ENCODE assay signal across 17 cellular contexts in the genomic region with DNA sequence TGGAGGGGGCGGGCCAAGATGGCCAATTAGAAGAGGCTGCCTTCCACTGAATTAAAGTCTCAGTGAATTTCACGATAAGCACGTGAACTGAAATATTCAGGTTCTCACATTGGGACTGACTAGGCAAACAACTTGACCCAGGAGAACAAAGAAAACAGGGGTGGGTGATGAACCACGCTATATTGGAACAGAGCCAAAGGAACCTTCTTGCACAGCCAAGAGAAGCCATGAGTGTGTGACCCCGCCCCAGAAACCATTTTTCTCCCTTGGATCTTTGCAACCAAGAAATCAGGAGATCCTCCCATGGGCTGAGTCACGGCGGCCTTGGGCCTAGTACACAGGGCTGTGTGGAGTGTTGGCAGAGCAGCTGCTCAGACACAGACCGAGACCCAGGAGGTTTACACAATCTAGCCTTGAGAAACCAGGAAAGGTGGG. TPM values are rescaled to one million over a fixed set of nuclear protein-coding genes. Genes with fewer than 3 reads are reported as not detected.
A peak's percentile ranks its signal among the peaks of the same experiment; 100 is the strongest.
DNase-seq lines count a peak whose midpoint lies in the region; ATAC-seq and TF ChIP-seq lines count a peak whose summit lies in the region.
"Had no signal": no experiment of that assay in that cellular context is flagged by ENCODE, and none has a peak within 500 bp of the region (broad histone marks: within the 10 kb centered on the region; RNA-seq: fewer than 3 reads in every experiment).

No MANE protein-coding gene starts in this region.

- peaks cover 0 to 5% (median 0%) of the 10 kb centered on the region in 9 donors for H3K36me3 ChIP-seq in heart right ventricle
- H3K36me3 ChIP-seq in gastrocnemius medialis: no peaks in the 10 kb centered on the region
- no peaks in the 10 kb centered on the region for H3K36me3 ChIP-seq in hepatocyte (replicated peaks; ENCODE audit: insufficient read depth, low read depth)
- no peaks in the 10 kb centered on the region for H3K36me3 ChIP-seq in PC-3 (ENCODE audit: low read depth, low read length)

- H3K79me2 ChIP-seq in hepatocyte (no peaks in the 10 kb centered on the region), PC-3 (ENCODE audit: low read length) (no peaks in the 10 kb centered on the region)

- H3K9ac ChIP-seq in PC-3 (ENCODE audit: low read length): no peak overlapping the region

- 55 to 64% methylated on average over 8 of the region's 8 CpGs for WGBS in heart right ventricle, 2 donors
- WGBS in hepatocyte (ENCODE audit: low lambda C conversion rate, missing lambda C conversion rate): 73% methylated on average over 8 of the region's 8 CpGs

- H3K27me3 ChIP-seq in heart right ventricle (peaks cover 0 to 34% (median 6%) of the 10 kb centered on the region in 7 donors), gastrocnemius medialis (peaks cover 0 to 2% (median 0%) of the 10 kb centered on the region in 3 donors), hepatocyte (no peaks in the 10 kb centered on the region), PC-3 (ENCODE audit: low read length) (peaks cover 55% of the 10 kb centered on the region)

- no peaks in the 10 kb centered on the region for H3F3A ChIP-seq in PC-3 (ENCODE audit: low read length, unreplicated experiment)

- H3K4me1 ChIP-seq in heart right ventricle (peaks cover 3 to 69% (median 17%) of the 10 kb centered on the region in 9 donors), gastrocnemius medialis (peaks cover 0 to 2% of the 10 kb centered on the region in 2 donors), hepatocyte (ENCODE audit: insufficient read depth) (no peaks in the 10 kb centered on the region), PC-3 (ENCODE audit: insufficient read depth, low read length) (no peaks in the 10 kb centered on the region)
- H3K4me1 ChIP-seq: Caco-2 had no signal

- ATAC-seq in heart right ventricle: peak; percentile 64 to 92 (median 87)
- ATAC-seq in gastrocnemius medialis: peak; percentile 41 to 57
- no peak for ATAC-seq in PC-3
- ATAC-seq: naive thymus-derived CD4-positive, alpha-beta T cell; T-cell had no signal

- DNase-seq in DMS53 (lab: John Stamatoyannopoulos, UW) (peak; percentile 24), DMS53 treated with DMSO at 0.1 percent for 48 hours (lab: John Stamatoyannopoulos, UW; ENCODE audit: unreplicated experiment) (no peak), SK-N-DZ (ENCODE audit: low spot score) (peak; percentile 5), heart right ventricle (peak; percentile 50 to 69), gastrocnemius medialis (no peak), hepatocyte (ENCODE audit: low spot score) (no peak), PC-3 (no peak), HPDE6-E6E7 (ENCODE audit: extremely low spot score) (no peak)
- DNase-seq: activated CD4-positive, alpha-beta T cell treated with anti-CD3 and anti-CD28 coated beads, Interleukin-2, amount 50 U/mL, for 48 hours; Caco-2; naive thymus-derived CD4-positive, alpha-beta T cell; NCI-H1436; T-cell; trophoblast cell had no signal

- in situ Hi-C loops in gastrocnemius medialis (cut with MboI; ENCODE audit: low sequenced_read_pairs in 4 of 4): no loop called here

- H4K20me1 ChIP-seq in hepatocyte (ENCODE audit: insufficient read depth, poor library complexity, severe bottlenecking): no peaks in the 10 kb centered on the region
- no peaks in the 10 kb centered on the region for H4K20me1 ChIP-seq in PC-3 (ENCODE audit: low read length)

- H3K27ac ChIP-seq in heart right ventricle (peak overlapping the region; percentile 34 to 87 (median 81)), gastrocnemius medialis (peak overlapping the region; percentile 54 to 73 (median 66)), hepatocyte (no peak overlapping the region), PC-3 (ENCODE audit: low read length) (no peak overlapping the region)
- H3K27ac ChIP-seq: 22Rv1 had no signal

- H3K9me3 ChIP-seq in heart right ventricle (peaks cover 0 to 5% (median 0%) of the 10 kb centered on the region in 11 donors), gastrocnemius medialis (no peaks in the 10 kb centered on the region), hepatocyte (ENCODE audit: low read depth) (no peaks in the 10 kb centered on the region), PC-3 (ENCODE audit: low read length) (no peaks in the 10 kb centered on the region)
- H3K9me3 ChIP-seq: Caco-2 had no signal

- intact Hi-C loops in heart right ventricle (cut with DNase I) (loop anchor here in 1 of 10 donors (5.0 kb wide), 1 partner anchor 32 kb away; no protein-coding TSS in a partner anchor), gastrocnemius medialis (cut with DNase I; ENCODE audit: low total_unique reads) (no loop called here), PC-3 (cut with micrococcal nuclease) (no loop called here)

- TF ChIP-seq POLR2A in gastrocnemius medialis (IDR thresholded peaks at IDR 0.05): no peak

- H2AFZ ChIP-seq in hepatocyte (no peak overlapping the region), PC-3 (ENCODE audit: low read length) (no peak overlapping the region)

- H3K4me3 ChIP-seq in heart right ventricle (peak overlapping the region in 5 of 10 donors; percentile 25 to 51 (median 44)), gastrocnemius medialis (peak overlapping the region in 1 of 4 donors; percentile 13), hepatocyte (no peak overlapping the region), PC-3 (ENCODE audit: low read length) (no peak overlapping the region)
- H3K4me3 ChIP-seq: smooth muscle cell had no signal

- H3K4me2 ChIP-seq in hepatocyte: no peak overlapping the region
- H3K4me2 ChIP-seq in PC-3 (ENCODE audit: low read length): no peak overlapping the region
- H3K4me2 ChIP-seq: smooth muscle cell had no signal

- no TSS peak for BruUV-seq in PC-3 (replicated peaks; lab: Mats Ljungman, UMichigan)

- no peak for TF ChIP-seq CTCF in heart right ventricle (IDR thresholded peaks at IDR 0.05)
- no peak for TF ChIP-seq CTCF in gastrocnemius medialis (IDR thresholded peaks at IDR 0.05 in 4 of 5, conservative IDR thresholded peaks at IDR 0.05 in 1 of 5)
- no peak for TF ChIP-seq CTCF in hepatocyte (IDR thresholded peaks at IDR 0.05; ENCODE audit: poor library complexity)
- no peak for TF ChIP-seq CTCF in PC-3 (conservative IDR thresholded peaks at IDR 0.05; ENCODE audit: low read depth, low read length)

- CTCF ChIA-PET in PC-3 (lab: Charles Lee): no interaction called here

- H3K9me2 ChIP-seq in hepatocyte (replicated peaks; ENCODE audit: insufficient read depth) (no peaks in the 10 kb centered on the region), PC-3 (replicated peaks; ENCODE audit: low read length) (no peaks in the 10 kb centered on the region)

- POLR2A ChIA-PET in PC-3 (lab: Charles Lee; ENCODE audit: unreplicated experiment): no interaction called here

RNA-seq across cellular contexts. Expression of gene ERICH4, which starts 36.8 kb away (rescaled TPM):
- polyA plus RNA-seq in SK-N-DZ (2014; cell fraction: cytosol; rRNA removed): not detected in 2 replicates
- not detected in 2 replicates for polyA plus RNA-seq in SK-N-DZ (2014; cell fraction: nucleus; rRNA removed)
- total RNA-seq in heart right ventricle (under 1 TPM in 1 of 10 donors, not detected in 9; 0.37 TPM), gastrocnemius medialis (not detected), hepatocyte (2.3 and 3.7 TPM in 2 replicates), PC-3 (2014; rRNA removed) (not detected in 2 replicates)
- polyA plus RNA-seq in heart right ventricle (under 1 TPM in 1 of 2 donors, not detected in 1; 0.10 TPM), hepatocyte (1.1 and 4.3 TPM in 2 replicates)
- total RNA-seq: Caco-2; naive thymus-derived CD4-positive, alpha-beta T cell; smooth muscle cell had no signal
- polyA plus RNA-seq: esophagus; naive thymus-derived CD4-positive, alpha-beta T cell; smooth muscle cell had no signal

RNA-seq across cellular contexts. Expression of gene DMAC2, which starts 40.1 kb away (rescaled TPM):
- polyA plus RNA-seq in SK-N-DZ (2014; cell fraction: cytosol; rRNA removed): 67.5 and 81.8 TPM in 2 replicates
- 28.4 and 38.2 TPM in 2 replicates for polyA plus RNA-seq in SK-N-DZ (2014; cell fraction: nucleus; rRNA removed)
- total RNA-seq in heart right ventricle (100 to 1,000 TPM in 5 of 10 donors, 10 to 100 TPM in 5; 80.8 to 139 (median 101) TPM), gastrocnemius medialis (10 to 100 TPM; 41.0 to 61.0 (median 49.8) TPM), hepatocyte (54.7 and 62.0 TPM in 2 replicates), PC-3 (2014; rRNA removed) (36.8 and 44.6 TPM in 2 replicates)
- polyA plus RNA-seq in heart right ventricle (100 to 1,000 TPM; 103 to 118 TPM), hepatocyte (63.9 and 66.8 TPM in 2 replicates)

RNA-seq across cellular contexts. Expression of gene B3GNT8, which starts 52.6 kb away (rescaled TPM):
- polyA plus RNA-seq in SK-N-DZ (2014; cell fraction: cytosol; rRNA removed): 0.06 and 0.86 TPM in 2 replicates
- 0.18 and 0.19 TPM in 2 replicates for polyA plus RNA-seq in SK-N-DZ (2014; cell fraction: nucleus; rRNA removed)
- total RNA-seq in heart right ventricle (10 to 100 TPM in 2 of 10 donors, 1 to 10 TPM in 8; 6.2 to 11.7 (median 8.8) TPM), gastrocnemius medialis (under 1 TPM in 3 of 4 donors, not detected in 1; 0.24 to 0.33 (median 0.33) TPM), hepatocyte (5.3 and 9.2 TPM in 2 replicates), PC-3 (2014; rRNA removed) (2.3 TPM in 1 of 2 replicates, not detected in the other)
- polyA plus RNA-seq in heart right ventricle (10 to 100 TPM in 1 of 2 donors, 1 to 10 TPM in 1; 3.3 to 13.3 TPM), hepatocyte (14.6 and 17.7 TPM in 2 replicates)

Comparison
In these comparisons a context has a peak if more than half of its experiments do, and no peak if none do; other contexts are left out.
1. DNase-seq: peak in DMS53 (single experiment), SK-N-DZ (single experiment) and heart right ventricle (2 of 2); none in DMS53 treated with DMSO at 0.1 percent for 48 hours (single experiment), gastrocnemius medialis (0 of 2), hepatocyte (single experiment), PC-3 (single experiment) and HPDE6-E6E7 (single experiment).
2. H3K27ac ChIP-seq: peak in heart right ventricle (10 of 10) and gastrocnemius medialis (4 of 4); none in hepatocyte (single experiment) and PC-3 (single experiment).